In the genomic region with DNA sequence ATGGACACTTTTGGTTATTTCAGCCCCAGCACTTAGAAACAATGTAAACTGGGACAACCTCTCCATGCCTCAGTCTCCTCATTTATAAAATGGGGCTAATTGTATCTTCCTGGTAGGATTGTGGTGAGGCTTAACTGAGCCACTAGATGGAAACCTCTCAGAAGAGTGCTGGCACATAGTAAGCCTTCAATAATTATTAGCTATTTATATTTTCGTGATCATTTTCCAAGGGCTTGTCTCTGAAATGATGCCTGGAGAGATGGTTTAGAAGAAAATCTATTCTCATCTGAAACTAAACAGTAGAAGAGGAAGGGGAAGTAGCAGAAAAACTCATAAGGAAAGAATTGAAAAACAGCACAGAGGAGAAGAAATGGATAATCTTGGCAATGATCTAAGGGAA, we compare ENCODE assay signal across 21 cellular contexts. TPM values are rescaled to one million over a fixed set of nuclear protein-coding genes. Genes with fewer than 3 reads are reported as not detected.
"Had no signal": no experiment of that assay in that cellular context is flagged by ENCODE, and none has a peak within 500 bp of the region (broad histone marks: within the 10 kb centered on the region; RNA-seq: fewer than 3 reads in every experiment).

No MANE protein-coding gene starts in this region.

- H3K4me1 ChIP-seq: colonic mucosa had no signal

- H3K36me3 ChIP-seq: colonic mucosa, left lung, right atrium auricular region, tibial nerve, vagina had no signal

- H3K9me3 ChIP-seq: colonic mucosa, left lung, right atrium auricular region, vagina had no signal

- H3K9me3 Mint-ChIP-seq: activated CD4-positive, alpha-beta T cell treated with anti-CD3 and anti-CD28 coated beads, Interleukin-2, amount 10 ng/mL, durations not matched to agents 7 days and 5 days; activated naive CD4-positive, alpha-beta T cell treated with anti-CD3 and anti-CD28 coated beads, Interleukin-2, amount 10 ng/mL, durations not matched to agents 7 days and 5 days had no signal

- H3K27ac Mint-ChIP-seq: activated B cell treated with CpG ODN at 0.5 μM for 24 hours; activated CD4-positive, alpha-beta T cell treated with anti-CD3 and anti-CD28 coated beads, Interleukin-2, amount 10 ng/mL, durations not matched to agents 7 days and 5 days; activated naive CD4-positive, alpha-beta T cell treated with anti-CD3 and anti-CD28 coated beads, Interleukin-2, amount 10 ng/mL, durations not matched to agents 7 days and 5 days had no signal

- H3K4me3 Mint-ChIP-seq: activated CD4-positive, alpha-beta T cell treated with anti-CD3 and anti-CD28 coated beads, Interleukin-2, amount 10 ng/mL, durations not matched to agents 7 days and 5 days had no signal

- H3K36me3 Mint-ChIP-seq: activated naive CD4-positive, alpha-beta T cell treated with anti-CD3 and anti-CD28 coated beads, Interleukin-2, amount 10 ng/mL, durations not matched to agents 7 days and 5 days had no signal

- DNase-seq: activated B cell treated with CpG ODN at 0.5 μM for 24 hours; activated CD4-positive, alpha-beta T cell treated with anti-CD3 and anti-CD28 coated beads, Interleukin-2, amount 10 ng/mL, durations not matched to agents 7 days and 5 days; activated naive CD4-positive, alpha-beta T cell treated with anti-CD3 and anti-CD28 coated beads, Interleukin-2, amount 10 ng/mL, durations not matched to agents 7 days and 5 days; amniotic stem cell; colonic mucosa; hippocampal formation; kidney; left lung; mammary epithelial cell; posterior cingulate gyrus; stimulated activated CD4-positive, alpha-beta T cell treated with anti-CD3 and anti-CD28 coated beads, Interleukin-4, amount 100 ng/mL, for 24 hours; stimulated activated naive CD4-positive, alpha-beta T cell treated with Interleukin-2 at 50 U/mL for 16 hours; substantia nigra had no signal

- H3K4me3 ChIP-seq: colonic mucosa, left lung, right atrium auricular region, skin epidermis, tibial nerve, vagina had no signal

- H3K27ac ChIP-seq: colonic mucosa, left lung, right atrium auricular region, skin epidermis, tibial nerve, vagina had no signal

- ATAC-seq: esophagus mucosa, left lung had no signal

RNA-seq across cellular contexts. Expression of gene RAX, which starts 6.8 kb away (rescaled TPM):
- total RNA-seq: activated B cell treated with CpG ODN at 0.5 μM for 24 hours; activated CD4-positive, alpha-beta T cell treated with anti-CD3 and anti-CD28 coated beads, Interleukin-2, amount 10 ng/mL, durations not matched to agents 7 days and 5 days; activated CD8-positive, alpha-beta memory T cell treated with anti-CD3 and anti-CD28 coated beads for 36 hours; cardiac septum; colonic mucosa; esophagus mucosa; glomerular endothelial cell; kidney; left lung; mammary epithelial cell; right atrium auricular region; tibial nerve; vagina had no signal

RNA-seq across cellular contexts. Expression of gene GRP, which starts 46.5 kb away (rescaled TPM):
- total RNA-seq: activated B cell treated with CpG ODN at 0.5 μM for 24 hours; activated CD4-positive, alpha-beta T cell treated with anti-CD3 and anti-CD28 coated beads, Interleukin-2, amount 10 ng/mL, durations not matched to agents 7 days and 5 days; activated CD8-positive, alpha-beta memory T cell treated with anti-CD3 and anti-CD28 coated beads for 36 hours; cardiac septum; colonic mucosa; esophagus mucosa; glomerular endothelial cell; kidney; mammary epithelial cell; right atrium auricular region; tibial nerve; vagina had no signal

RNA-seq across cellular contexts. Expression of gene CPLX4, which starts 52.0 kb away (rescaled TPM):
- total RNA-seq: activated B cell treated with CpG ODN at 0.5 μM for 24 hours; activated CD4-positive, alpha-beta T cell treated with anti-CD3 and anti-CD28 coated beads, Interleukin-2, amount 10 ng/mL, durations not matched to agents 7 days and 5 days; activated CD8-positive, alpha-beta memory T cell treated with anti-CD3 and anti-CD28 coated beads for 36 hours; cardiac septum; colonic mucosa; esophagus mucosa; glomerular endothelial cell; kidney; left lung; mammary epithelial cell; right atrium auricular region; tibial nerve; vagina had no signal
